ENCODE assay signal across 17 cellular contexts in the genomic region with DNA sequence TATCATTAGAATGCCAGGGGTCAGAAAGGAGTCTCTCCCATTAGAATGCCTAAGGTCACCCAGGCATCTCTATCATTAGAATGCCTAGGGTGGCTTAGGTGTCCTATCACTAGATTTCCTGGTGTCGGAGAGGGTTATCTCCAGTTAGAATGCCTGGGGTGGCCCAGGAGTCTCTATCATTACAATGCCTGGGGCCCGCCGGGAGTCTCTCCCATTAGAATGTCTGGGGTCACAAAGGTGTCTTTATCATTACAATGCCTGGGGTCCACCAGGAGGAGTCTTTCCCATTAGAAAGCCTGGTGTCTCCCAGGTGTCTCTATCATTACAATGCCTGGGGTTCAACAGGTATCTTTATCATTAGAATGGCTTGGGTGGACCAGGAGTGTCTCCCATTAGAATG. TPM values are rescaled to one million over a fixed set of nuclear protein-coding genes. Genes with fewer than 3 reads are reported as not detected.
DNase-seq lines count a peak whose midpoint lies in the region; ATAC-seq, FAIRE-seq and TF ChIP-seq lines count a peak whose summit lies in the region.
"Had no signal": no experiment of that assay in that cellular context is flagged by ENCODE, and none has a peak within 500 bp of the region (broad histone marks: within the 10 kb centered on the region; RNA-seq: fewer than 3 reads in every experiment).

No MANE protein-coding gene starts in this region.

- no peak overlapping the region for H3K56ac ChIP-seq in H1 (replicated peaks; ENCODE audit: insufficient read length, low read depth, low read length)

- H3K4ac ChIP-seq in H1 (replicated peaks; ENCODE audit: insufficient read length, low read depth, low read length): no peak overlapping the region

- H4K91ac ChIP-seq in H1 (replicated peaks; ENCODE audit: insufficient read length, low read length): no peak overlapping the region

- no peak for FAIRE-seq in H1 (lab: Jason Lieb, UNC)
- FAIRE-seq: A549, D721Med, GM19239 had no signal

- no peak overlapping the region for H2BK20ac ChIP-seq in H1 (ENCODE audit: low read length)

- H3K27me3 ChIP-seq in MM.1S (replicated peaks; ENCODE audit: insufficient read depth, low read length) (no peaks in the 10 kb centered on the region), H1 (replicated peaks in 1 of 4; ENCODE audit: control insufficient read depth in 3 of 4, extremely low read depth in 1 of 4, insufficient read depth in 3 of 4, low read length in 3 of 4) (peaks cover 36 to 74% (median 69%) of the 10 kb centered on the region in 4 experiments), spleen (replicated peaks in 1 of 7) (peaks cover 0 to 57% (median 0%) of the 10 kb centered on the region in 7 donors), right atrium auricular region (no peaks in the 10 kb centered on the region)
- H3K27me3 ChIP-seq: BE2C had no signal

- no peaks in the 10 kb centered on the region for H3K79me1 ChIP-seq in H1 (ENCODE audit: low read depth, low read length)

- intact Hi-C loops in spleen (cut with DNase I; ENCODE audit: low total_unique reads): no loop called here

- H3K18ac ChIP-seq in H1 (ENCODE audit: extremely low read depth, low read length): no peak overlapping the region

- H2AK5ac ChIP-seq in H1 (ENCODE audit: low read depth, low read length): no peak overlapping the region

- H2BK15ac ChIP-seq in H1 (ENCODE audit: low read length): no peak overlapping the region

- H3K23me2 ChIP-seq in H1 (ENCODE audit: low read depth, low read length): no peaks in the 10 kb centered on the region

- H3K4me2 ChIP-seq in MM.1S (ENCODE audit: low read depth, low read length): peak overlapping the region; percentile 38
- H3K4me2 ChIP-seq in H1 (ENCODE audit: insufficient read depth in 1 of 2, low read depth in 2 of 2, low read length in 2 of 2): no peak overlapping the region
- H3K4me2 ChIP-seq: A549 had no signal

- H3K9me3 ChIP-seq in MM.1S (replicated peaks; ENCODE audit: insufficient read depth, low read length) (no peaks in the 10 kb centered on the region), H1 (ENCODE audit: insufficient read depth in 2 of 2, low read depth in 1 of 2, low read length in 1 of 2) (peaks cover 3 to 48% of the 10 kb centered on the region in 2 experiments; a peak in 2 of 4 replicates), spleen (peaks cover 0 to 7% (median 0%) of the 10 kb centered on the region in 8 donors), right atrium auricular region (no peaks in the 10 kb centered on the region)
- H3K9me3 ChIP-seq: A549, BE2C had no signal

- TF ChIP-seq POLR2A in H1 (IDR thresholded peaks at IDR 0.05; ENCODE audit: control extremely low read depth in 1 of 2, low read depth in 2 of 2, low read length in 2 of 2) (no peak), spleen (IDR thresholded peaks at IDR 0.05) (no peak)

- no peak for ATAC-seq in HG02970 (IDR thresholded peaks at IDR 0.05; ENCODE audit: low FRiP score, unreplicated experiment)
- ATAC-seq: A549; CD8-positive, alpha-beta T cell had no signal

- CTCF ChIA-PET in H1 (lab: Charles Lee; ENCODE audit: partially characterized antibody): no interaction called here

- H2AFZ ChIP-seq in MM.1S (ENCODE audit: low read length) (no peak overlapping the region), H1 (ENCODE audit: low read length) (no peak overlapping the region)

- no peak for TF ChIP-seq CTCF in MM.1S (IDR thresholded peaks at IDR 0.05; ENCODE audit: low read length)
- TF ChIP-seq CTCF in H1 (IDR thresholded peaks at IDR 0.05; ENCODE audit: control extremely low read depth in 1 of 3, insufficient read depth in 1 of 3, low read depth in 1 of 3, low read length in 3 of 3): no peak
- no peak for TF ChIP-seq CTCF in spleen (IDR thresholded peaks at IDR 0.05 in 8 of 11, conservative IDR thresholded peaks at IDR 0.05 in 3 of 11)
- TF ChIP-seq CTCF in right atrium auricular region (IDR thresholded peaks at IDR 0.05): no peak

- TF ChIP-seq RAD21 in H1 (IDR thresholded peaks at IDR 0.05 in 1 of 2, conservative IDR thresholded peaks at IDR 0.05 in 1 of 2; ENCODE audit: low read depth in 2 of 2, low read length in 2 of 2): no peak

- H2BK120ac ChIP-seq in H1 (replicated peaks; ENCODE audit: low read depth, low read length): no peak overlapping the region

- no peak overlapping the region for H2BK5ac ChIP-seq in H1 (ENCODE audit: low read depth, low read length)

- no peak overlapping the region for H4K5ac ChIP-seq in H1 (ENCODE audit: insufficient read length, low read depth, low read length)

- TF ChIP-seq EP300 in H1 (IDR thresholded peaks at IDR 0.05; ENCODE audit: borderline replicate concordance in 1 of 2, low read depth in 2 of 2, low read length in 2 of 2): no peak

- no peaks in the 10 kb centered on the region for H4K20me1 ChIP-seq in MM.1S (ENCODE audit: insufficient read depth, low read length)
- no peaks in the 10 kb centered on the region for H4K20me1 ChIP-seq in H1 (replicated peaks in 1 of 2; ENCODE audit: control insufficient read depth in 1 of 2, insufficient read depth in 2 of 2, low read length in 2 of 2)

- POLR2A ChIA-PET in H1 (lab: Charles Lee; ENCODE audit: partially characterized antibody): no interaction called here

- H4K8ac ChIP-seq in H1 (ENCODE audit: extremely low read depth, insufficient read depth, low read length): no peak overlapping the region

- H3K36me3 ChIP-seq in MM.1S (replicated peaks; ENCODE audit: insufficient read depth, low read length) (no peaks in the 10 kb centered on the region), H1 (ENCODE audit: control insufficient read depth in 2 of 4, insufficient read depth in 4 of 4, low read length in 3 of 4) (no peaks in the 10 kb centered on the region), spleen (no peaks in the 10 kb centered on the region), right atrium auricular region (no peaks in the 10 kb centered on the region)
- H3K36me3 ChIP-seq: BE2C had no signal

- H3K14ac ChIP-seq in H1 (ENCODE audit: insufficient read length): no peak overlapping the region

- no peaks in the 10 kb centered on the region for H3K9me2 ChIP-seq in MM.1S (replicated peaks; ENCODE audit: insufficient read depth, low read length)

- no peak overlapping the region for H3K9ac ChIP-seq in MM.1S (ENCODE audit: low read length)
- H3K9ac ChIP-seq in H1 (replicated peaks in 1 of 4; ENCODE audit: extremely low read depth in 1 of 4, low read depth in 3 of 4, low read length in 3 of 4): no peak overlapping the region

- peaks cover 31% of the 10 kb centered on the region for H3F3A ChIP-seq in MM.1S (ENCODE audit: insufficient read depth, low read length)

- no peaks in the 10 kb centered on the region for H3K79me2 ChIP-seq in MM.1S (ENCODE audit: low read length)
- H3K79me2 ChIP-seq in H1 (ENCODE audit: control insufficient read depth in 1 of 2, insufficient read depth in 2 of 2, low read length in 2 of 2): no peaks in the 10 kb centered on the region

- H3K4me3 ChIP-seq in MM.1S (ENCODE audit: low read length) (no peak overlapping the region), H1 (ENCODE audit: extremely low read depth in 1 of 4, insufficient read depth in 2 of 4, low read depth in 3 of 4, low read length in 4 of 4) (no peak overlapping the region), spleen (no peak overlapping the region), right atrium auricular region (no peak overlapping the region)
- H3K4me3 ChIP-seq: A549 had no signal

- no peak overlapping the region; the same call in 1 of the 2 replicates for H3K27ac ChIP-seq in MM.1S (ENCODE audit: low read length)
- H3K27ac ChIP-seq in H1 (ENCODE audit: low read depth, low read length): no peak overlapping the region
- no peak overlapping the region for H3K27ac ChIP-seq in spleen
- H3K27ac ChIP-seq in right atrium auricular region: no peak overlapping the region
- H3K27ac ChIP-seq: A549, C4-2B had no signal

- WGBS in H1 (ENCODE audit: extremely low coverage in 1 of 2, insufficient coverage in 1 of 2, insufficient read length in 1 of 2, insufficient replicate concordance in 2 of 2, low coverage in 1 of 2, low lambda C conversion rate in 2 of 2, missing lambda C conversion rate in 1 of 2), 2 experiments: 90% methylated on average over 3 of the region's 3 CpGs; no CpG with 5 or more reads in 1 of the 2 experiments
- 73 to 84% (median 77%) methylated on average over 3 of the region's 3 CpGs for WGBS in spleen, 5 donors

- no peak for DNase-seq in MM.1S
- no peak for DNase-seq in H1 (ENCODE audit: low read depth in 1 of 2, low spot score in 2 of 2)
- peak; percentile 9 for DNase-seq in spleen
- DNase-seq in NCI-H748 treated with DMSO at 0.1 percent for 48 hours (lab: John Stamatoyannopoulos, UW): no peak
- DNase-seq in right atrium auricular region (ENCODE audit: low spot score): no peak
- DNase-seq: BE2C; CD8-positive, alpha-beta T cell; COR-L47; DND-41; GF-D8; H7; IMR-90 had no signal

- H3K23ac ChIP-seq in H1 (ENCODE audit: insufficient read length): no peak overlapping the region

- H2BK12ac ChIP-seq in H1 (ENCODE audit: low read depth, low read length): no peak overlapping the region

- peaks cover 53% of the 10 kb centered on the region for H3K4me1 ChIP-seq in MM.1S (ENCODE audit: low read length)
- no peaks in the 10 kb centered on the region for H3K4me1 ChIP-seq in H1 (replicated peaks in 1 of 4; ENCODE audit: control insufficient read depth in 3 of 4, insufficient read depth in 4 of 4, low read length in 3 of 4)
- H3K4me1 ChIP-seq in spleen: no peaks in the 10 kb centered on the region
- H3K4me1 ChIP-seq in right atrium auricular region: peaks cover 0 to 4% of the 10 kb centered on the region in 2 donors
- H3K4me1 ChIP-seq: A549, BE2C had no signal

TF ChIP-seq in H1, 55 proteins besides CTCF, POLR2A, EP300 and RAD21:
- TF ChIP-seq CHD1 (IDR thresholded peaks at IDR 0.05; ENCODE audit: low read depth, low read length): no peak
- TF ChIP-seq BCL11A (IDR thresholded peaks at IDR 0.05; ENCODE audit: low read depth in 2 of 2, low read length in 2 of 2): no peak
- no peak for TF ChIP-seq BACH1 (IDR thresholded peaks at IDR 0.05; ENCODE audit: low read length)
- no peak for TF ChIP-seq SRF (IDR thresholded peaks at IDR 0.05; ENCODE audit: low read depth, low read length)
- TF ChIP-seq TCF12 (IDR thresholded peaks at IDR 0.05; ENCODE audit: low read depth, low read length): peak; percentile 73; the same call in 1 of the 2 replicates

RNA-seq across cellular contexts. Expression of a gene that starts 56.2 kb away (rescaled TPM):
- 111 and 113 TPM in 2 replicates for total RNA-seq in H1 (2021; fragmentation: NEBNext Ultra II Directional; extraction: Animal tissue kit (Norgen Biotek cat#: 25700))
- 47.0 and 75.6 TPM in 2 replicates for polyA plus RNA-seq in H1 (2011; rRNA removed)
- 50.1 TPM for polyA plus RNA-seq in H1 (2011; cell fraction: cytosol; rRNA removed)
- polyA plus RNA-seq in H1 (2011; cell fraction: nucleus; rRNA removed): 42.7 TPM
- polyA plus RNA-seq in H1 (2012, experiment 1 of 2): 50.8 to 75.3 TPM (median 67.3 TPM) in 4 replicates
- 58.5 TPM for polyA plus RNA-seq in H1 (2012, experiment 2 of 2)
- 30.0 TPM for polyA plus RNA-seq in H1 (2013, experiment 1 of 2)
- polyA plus RNA-seq in H1 (2013, experiment 2 of 2): 30.1 TPM
- 25.9 and 34.8 TPM in 2 replicates for polyA minus RNA-seq in H1 (2011; rRNA and poly(A)+ RNA removed)
- 39.0 TPM for polyA minus RNA-seq in H1 (2011; cell fraction: cytosol; rRNA and poly(A)+ RNA removed)
- 15.2 TPM for polyA minus RNA-seq in H1 (2011; cell fraction: nucleus; rRNA and poly(A)+ RNA removed)
- total RNA-seq in spleen: 100 to 1,000 TPM in 2 of 7 donors, 10 to 100 TPM in 5; 38.9 to 118 (median 83.8) TPM
- 10 to 100 TPM; 21.4 to 44.9 (median 30.7) TPM for polyA plus RNA-seq in spleen
- total RNA-seq in right atrium auricular region: 10 to 100 TPM; 35.3 to 35.6 TPM
